Comparison of ENCODE assay signal across 1 cellular context in the genomic region with DNA sequence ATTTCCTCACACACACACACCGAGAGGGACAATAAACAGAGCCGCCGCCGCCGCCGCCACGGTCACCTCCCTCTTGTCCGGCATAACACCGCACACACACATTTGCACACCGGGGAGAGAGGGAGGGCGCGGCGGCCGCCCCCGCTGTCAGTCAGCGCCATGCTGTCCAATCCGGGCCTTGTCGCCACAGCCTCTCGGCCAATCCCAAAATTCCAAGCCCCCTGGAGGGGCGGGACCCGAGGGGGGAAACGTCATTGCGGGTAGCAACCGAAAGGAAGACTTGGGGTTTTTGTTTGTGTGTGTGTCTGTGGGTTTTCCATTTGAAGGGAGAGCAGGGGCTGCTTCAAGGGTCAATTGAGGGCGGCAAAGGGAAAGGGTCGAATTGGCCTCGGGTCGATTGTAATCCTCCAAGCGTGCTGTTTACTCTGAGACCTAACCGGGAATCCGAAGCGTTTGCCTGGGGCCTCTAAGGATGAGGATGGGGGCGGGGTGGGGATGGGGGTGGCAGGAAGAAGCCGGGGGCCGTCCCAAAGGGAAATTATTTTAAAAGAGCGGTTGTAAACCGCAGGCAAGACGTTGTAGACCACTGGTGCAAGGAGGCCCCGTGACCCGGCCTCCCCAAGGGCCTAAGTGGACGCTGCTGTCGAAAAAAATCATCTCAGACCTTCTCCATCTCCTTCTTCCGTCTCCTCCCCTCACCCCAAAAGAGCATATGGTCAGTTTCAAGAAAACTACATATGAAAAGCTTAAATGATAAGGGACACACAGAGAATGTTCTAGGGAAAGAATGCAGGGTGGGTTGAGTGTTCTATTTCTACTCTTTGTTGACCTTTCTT.
TF ChIP-seq lines count a peak whose summit lies in the region.

A gene with protein sequence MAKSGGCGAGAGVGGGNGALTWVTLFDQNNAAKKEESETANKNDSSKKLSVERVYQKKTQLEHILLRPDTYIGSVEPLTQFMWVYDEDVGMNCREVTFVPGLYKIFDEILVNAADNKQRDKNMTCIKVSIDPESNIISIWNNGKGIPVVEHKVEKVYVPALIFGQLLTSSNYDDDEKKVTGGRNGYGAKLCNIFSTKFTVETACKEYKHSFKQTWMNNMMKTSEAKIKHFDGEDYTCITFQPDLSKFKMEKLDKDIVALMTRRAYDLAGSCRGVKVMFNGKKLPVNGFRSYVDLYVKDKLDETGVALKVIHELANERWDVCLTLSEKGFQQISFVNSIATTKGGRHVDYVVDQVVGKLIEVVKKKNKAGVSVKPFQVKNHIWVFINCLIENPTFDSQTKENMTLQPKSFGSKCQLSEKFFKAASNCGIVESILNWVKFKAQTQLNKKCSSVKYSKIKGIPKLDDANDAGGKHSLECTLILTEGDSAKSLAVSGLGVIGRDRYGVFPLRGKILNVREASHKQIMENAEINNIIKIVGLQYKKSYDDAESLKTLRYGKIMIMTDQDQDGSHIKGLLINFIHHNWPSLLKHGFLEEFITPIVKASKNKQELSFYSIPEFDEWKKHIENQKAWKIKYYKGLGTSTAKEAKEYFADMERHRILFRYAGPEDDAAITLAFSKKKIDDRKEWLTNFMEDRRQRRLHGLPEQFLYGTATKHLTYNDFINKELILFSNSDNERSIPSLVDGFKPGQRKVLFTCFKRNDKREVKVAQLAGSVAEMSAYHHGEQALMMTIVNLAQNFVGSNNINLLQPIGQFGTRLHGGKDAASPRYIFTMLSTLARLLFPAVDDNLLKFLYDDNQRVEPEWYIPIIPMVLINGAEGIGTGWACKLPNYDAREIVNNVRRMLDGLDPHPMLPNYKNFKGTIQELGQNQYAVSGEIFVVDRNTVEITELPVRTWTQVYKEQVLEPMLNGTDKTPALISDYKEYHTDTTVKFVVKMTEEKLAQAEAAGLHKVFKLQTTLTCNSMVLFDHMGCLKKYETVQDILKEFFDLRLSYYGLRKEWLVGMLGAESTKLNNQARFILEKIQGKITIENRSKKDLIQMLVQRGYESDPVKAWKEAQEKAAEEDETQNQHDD (N-terminal part only) (minus strand): TSS at position 98 of the 836 bp plus-strand sequence. CDS start 610 bp downstream, outside the sequence.

TF ChIP-seq in HepG2, 621 proteins besides CTCF, POLR2A, EP300 and RAD21 (continued from another document and continues in another):
- TF ChIP-seq, protein P1, sequence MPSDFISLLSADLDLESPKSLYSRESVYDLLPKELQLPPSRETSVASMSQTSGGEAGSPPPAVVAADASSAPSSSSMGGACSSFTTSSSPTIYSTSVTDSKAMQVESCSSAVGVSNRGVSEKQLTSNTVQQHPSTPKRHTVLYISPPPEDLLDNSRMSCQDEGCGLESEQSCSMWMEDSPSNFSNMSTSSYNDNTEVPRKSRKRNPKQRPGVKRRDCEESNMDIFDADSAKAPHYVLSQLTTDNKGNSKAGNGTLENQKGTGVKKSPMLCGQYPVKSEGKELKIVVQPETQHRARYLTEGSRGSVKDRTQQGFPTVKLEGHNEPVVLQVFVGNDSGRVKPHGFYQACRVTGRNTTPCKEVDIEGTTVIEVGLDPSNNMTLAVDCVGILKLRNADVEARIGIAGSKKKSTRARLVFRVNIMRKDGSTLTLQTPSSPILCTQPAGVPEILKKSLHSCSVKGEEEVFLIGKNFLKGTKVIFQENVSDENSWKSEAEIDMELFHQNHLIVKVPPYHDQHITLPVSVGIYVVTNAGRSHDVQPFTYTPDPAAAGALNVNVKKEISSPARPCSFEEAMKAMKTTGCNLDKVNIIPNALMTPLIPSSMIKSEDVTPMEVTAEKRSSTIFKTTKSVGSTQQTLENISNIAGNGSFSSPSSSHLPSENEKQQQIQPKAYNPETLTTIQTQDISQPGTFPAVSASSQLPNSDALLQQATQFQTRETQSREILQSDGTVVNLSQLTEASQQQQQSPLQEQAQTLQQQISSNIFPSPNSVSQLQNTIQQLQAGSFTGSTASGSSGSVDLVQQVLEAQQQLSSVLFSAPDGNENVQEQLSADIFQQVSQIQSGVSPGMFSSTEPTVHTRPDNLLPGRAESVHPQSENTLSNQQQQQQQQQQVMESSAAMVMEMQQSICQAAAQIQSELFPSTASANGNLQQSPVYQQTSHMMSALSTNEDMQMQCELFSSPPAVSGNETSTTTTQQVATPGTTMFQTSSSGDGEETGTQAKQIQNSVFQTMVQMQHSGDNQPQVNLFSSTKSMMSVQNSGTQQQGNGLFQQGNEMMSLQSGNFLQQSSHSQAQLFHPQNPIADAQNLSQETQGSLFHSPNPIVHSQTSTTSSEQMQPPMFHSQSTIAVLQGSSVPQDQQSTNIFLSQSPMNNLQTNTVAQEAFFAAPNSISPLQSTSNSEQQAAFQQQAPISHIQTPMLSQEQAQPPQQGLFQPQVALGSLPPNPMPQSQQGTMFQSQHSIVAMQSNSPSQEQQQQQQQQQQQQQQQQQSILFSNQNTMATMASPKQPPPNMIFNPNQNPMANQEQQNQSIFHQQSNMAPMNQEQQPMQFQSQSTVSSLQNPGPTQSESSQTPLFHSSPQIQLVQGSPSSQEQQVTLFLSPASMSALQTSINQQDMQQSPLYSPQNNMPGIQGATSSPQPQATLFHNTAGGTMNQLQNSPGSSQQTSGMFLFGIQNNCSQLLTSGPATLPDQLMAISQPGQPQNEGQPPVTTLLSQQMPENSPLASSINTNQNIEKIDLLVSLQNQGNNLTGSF (CRISPR knock-in tag; IDR thresholded peaks at IDR 0.05), result no peak
- TF ChIP-seq, protein P2, sequence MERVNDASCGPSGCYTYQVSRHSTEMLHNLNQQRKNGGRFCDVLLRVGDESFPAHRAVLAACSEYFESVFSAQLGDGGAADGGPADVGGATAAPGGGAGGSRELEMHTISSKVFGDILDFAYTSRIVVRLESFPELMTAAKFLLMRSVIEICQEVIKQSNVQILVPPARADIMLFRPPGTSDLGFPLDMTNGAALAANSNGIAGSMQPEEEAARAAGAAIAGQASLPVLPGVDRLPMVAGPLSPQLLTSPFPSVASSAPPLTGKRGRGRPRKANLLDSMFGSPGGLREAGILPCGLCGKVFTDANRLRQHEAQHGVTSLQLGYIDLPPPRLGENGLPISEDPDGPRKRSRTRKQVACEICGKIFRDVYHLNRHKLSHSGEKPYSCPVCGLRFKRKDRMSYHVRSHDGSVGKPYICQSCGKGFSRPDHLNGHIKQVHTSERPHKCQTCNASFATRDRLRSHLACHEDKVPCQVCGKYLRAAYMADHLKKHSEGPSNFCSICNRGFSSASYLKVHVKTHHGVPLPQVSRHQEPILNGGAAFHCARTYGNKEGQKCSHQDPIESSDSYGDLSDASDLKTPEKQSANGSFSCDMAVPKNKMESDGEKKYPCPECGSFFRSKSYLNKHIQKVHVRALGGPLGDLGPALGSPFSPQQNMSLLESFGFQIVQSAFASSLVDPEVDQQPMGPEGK (CRISPR knock-in tag; IDR thresholded peaks at IDR 0.05), result peak; percentile 90
- TF ChIP-seq SP140L (CRISPR knock-in tag; IDR thresholded peaks at IDR 0.05; ENCODE audit: borderline replicate concordance) (0 out of 2 replicates have a peak, but pooled peaks have one; percentile 76), SIN3B (IDR thresholded peaks at IDR 0.05; ENCODE audit: low read length) (no peak), ATRX (CRISPR knock-in tag; IDR thresholded peaks at IDR 0.05; ENCODE audit: borderline replicate concordance) (no peak), ZNF414 (CRISPR knock-in tag; IDR thresholded peaks at IDR 0.05) (no peak), DR1 (CRISPR knock-in tag; IDR thresholded peaks at IDR 0.05) (0 out of 2 replicates have a peak, but pooled peaks have one; percentile 30), ESRRA (CRISPR knock-in tag; IDR thresholded peaks at IDR 0.05; ENCODE audit: low read depth) (no peak), ATF2 (CRISPR knock-in tag; IDR thresholded peaks at IDR 0.05) (no peak), KLF11 (CRISPR knock-in tag; IDR thresholded peaks at IDR 0.05) (no peak), NCOA2 (CRISPR knock-in tag; IDR thresholded peaks at IDR 0.05) (no peak), REPIN1 (CRISPR knock-in tag; IDR thresholded peaks at IDR 0.05; ENCODE audit: borderline replicate concordance, low read depth) (0 out of 2 replicates have a peak, but pooled peaks have one; percentile 59), CREB1 (IDR thresholded peaks at IDR 0.05) (peak; percentile 95), CREB1 (CRISPR knock-in tag; IDR thresholded peaks at IDR 0.05) (peak; percentile 99), ATAD3A (CRISPR knock-in tag; IDR thresholded peaks at IDR 0.05) (no peak), CBX2 (IDR thresholded peaks at IDR 0.05; ENCODE audit: low read depth, low read length) (no peak), CBX2 (CRISPR knock-in tag; IDR thresholded peaks at IDR 0.05; ENCODE audit: low read depth) (no peak)
- TF ChIP-seq, protein P3, sequence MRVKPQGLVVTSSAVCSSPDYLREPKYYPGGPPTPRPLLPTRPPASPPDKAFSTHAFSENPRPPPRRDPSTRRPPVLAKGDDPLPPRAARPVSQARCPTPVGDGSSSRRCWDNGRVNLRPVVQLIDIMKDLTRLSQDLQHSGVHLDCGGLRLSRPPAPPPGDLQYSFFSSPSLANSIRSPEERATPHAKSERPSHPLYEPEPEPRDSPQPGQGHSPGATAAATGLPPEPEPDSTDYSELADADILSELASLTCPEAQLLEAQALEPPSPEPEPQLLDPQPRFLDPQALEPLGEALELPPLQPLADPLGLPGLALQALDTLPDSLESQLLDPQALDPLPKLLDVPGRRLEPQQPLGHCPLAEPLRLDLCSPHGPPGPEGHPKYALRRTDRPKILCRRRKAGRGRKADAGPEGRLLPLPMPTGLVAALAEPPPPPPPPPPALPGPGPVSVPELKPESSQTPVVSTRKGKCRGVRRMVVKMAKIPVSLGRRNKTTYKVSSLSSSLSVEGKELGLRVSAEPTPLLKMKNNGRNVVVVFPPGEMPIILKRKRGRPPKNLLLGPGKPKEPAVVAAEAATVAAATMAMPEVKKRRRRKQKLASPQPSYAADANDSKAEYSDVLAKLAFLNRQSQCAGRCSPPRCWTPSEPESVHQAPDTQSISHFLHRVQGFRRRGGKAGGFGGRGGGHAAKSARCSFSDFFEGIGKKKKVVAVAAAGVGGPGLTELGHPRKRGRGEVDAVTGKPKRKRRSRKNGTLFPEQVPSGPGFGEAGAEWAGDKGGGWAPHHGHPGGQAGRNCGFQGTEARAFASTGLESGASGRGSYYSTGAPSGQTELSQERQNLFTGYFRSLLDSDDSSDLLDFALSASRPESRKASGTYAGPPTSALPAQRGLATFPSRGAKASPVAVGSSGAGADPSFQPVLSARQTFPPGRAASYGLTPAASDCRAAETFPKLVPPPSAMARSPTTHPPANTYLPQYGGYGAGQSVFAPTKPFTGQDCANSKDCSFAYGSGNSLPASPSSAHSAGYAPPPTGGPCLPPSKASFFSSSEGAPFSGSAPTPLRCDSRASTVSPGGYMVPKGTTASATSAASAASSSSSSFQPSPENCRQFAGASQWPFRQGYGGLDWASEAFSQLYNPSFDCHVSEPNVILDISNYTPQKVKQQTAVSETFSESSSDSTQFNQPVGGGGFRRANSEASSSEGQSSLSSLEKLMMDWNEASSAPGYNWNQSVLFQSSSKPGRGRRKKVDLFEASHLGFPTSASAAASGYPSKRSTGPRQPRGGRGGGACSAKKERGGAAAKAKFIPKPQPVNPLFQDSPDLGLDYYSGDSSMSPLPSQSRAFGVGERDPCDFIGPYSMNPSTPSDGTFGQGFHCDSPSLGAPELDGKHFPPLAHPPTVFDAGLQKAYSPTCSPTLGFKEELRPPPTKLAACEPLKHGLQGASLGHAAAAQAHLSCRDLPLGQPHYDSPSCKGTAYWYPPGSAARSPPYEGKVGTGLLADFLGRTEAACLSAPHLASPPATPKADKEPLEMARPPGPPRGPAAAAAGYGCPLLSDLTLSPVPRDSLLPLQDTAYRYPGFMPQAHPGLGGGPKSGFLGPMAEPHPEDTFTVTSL (CRISPR knock-in tag; IDR thresholded peaks at IDR 0.05; ENCODE audit: borderline replicate concordance), result no peak
- TF ChIP-seq, protein P4, sequence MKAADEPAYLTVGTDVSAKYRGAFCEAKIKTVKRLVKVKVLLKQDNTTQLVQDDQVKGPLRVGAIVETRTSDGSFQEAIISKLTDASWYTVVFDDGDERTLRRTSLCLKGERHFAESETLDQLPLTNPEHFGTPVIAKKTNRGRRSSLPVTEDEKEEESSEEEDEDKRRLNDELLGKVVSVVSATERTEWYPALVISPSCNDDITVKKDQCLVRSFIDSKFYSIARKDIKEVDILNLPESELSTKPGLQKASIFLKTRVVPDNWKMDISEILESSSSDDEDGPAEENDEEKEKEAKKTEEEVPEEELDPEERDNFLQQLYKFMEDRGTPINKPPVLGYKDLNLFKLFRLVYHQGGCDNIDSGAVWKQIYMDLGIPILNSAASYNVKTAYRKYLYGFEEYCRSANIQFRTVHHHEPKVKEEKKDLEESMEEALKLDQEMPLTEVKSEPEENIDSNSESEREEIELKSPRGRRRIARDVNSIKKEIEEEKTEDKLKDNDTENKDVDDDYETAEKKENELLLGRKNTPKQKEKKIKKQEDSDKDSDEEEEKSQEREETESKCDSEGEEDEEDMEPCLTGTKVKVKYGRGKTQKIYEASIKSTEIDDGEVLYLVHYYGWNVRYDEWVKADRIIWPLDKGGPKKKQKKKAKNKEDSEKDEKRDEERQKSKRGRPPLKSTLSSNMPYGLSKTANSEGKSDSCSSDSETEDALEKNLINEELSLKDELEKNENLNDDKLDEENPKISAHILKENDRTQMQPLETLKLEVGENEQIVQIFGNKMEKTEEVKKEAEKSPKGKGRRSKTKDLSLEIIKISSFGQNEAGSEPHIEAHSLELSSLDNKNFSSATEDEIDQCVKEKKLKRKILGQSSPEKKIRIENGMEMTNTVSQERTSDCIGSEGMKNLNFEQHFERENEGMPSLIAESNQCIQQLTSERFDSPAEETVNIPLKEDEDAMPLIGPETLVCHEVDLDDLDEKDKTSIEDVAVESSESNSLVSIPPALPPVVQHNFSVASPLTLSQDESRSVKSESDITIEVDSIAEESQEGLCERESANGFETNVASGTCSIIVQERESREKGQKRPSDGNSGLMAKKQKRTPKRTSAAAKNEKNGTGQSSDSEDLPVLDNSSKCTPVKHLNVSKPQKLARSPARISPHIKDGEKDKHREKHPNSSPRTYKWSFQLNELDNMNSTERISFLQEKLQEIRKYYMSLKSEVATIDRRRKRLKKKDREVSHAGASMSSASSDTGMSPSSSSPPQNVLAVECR (CRISPR knock-in tag; IDR thresholded peaks at IDR 0.05; ENCODE audit: borderline replicate concordance), result peak; percentile 66; the same call in 1 of the 2 replicates
- TF ChIP-seq, protein P5, sequence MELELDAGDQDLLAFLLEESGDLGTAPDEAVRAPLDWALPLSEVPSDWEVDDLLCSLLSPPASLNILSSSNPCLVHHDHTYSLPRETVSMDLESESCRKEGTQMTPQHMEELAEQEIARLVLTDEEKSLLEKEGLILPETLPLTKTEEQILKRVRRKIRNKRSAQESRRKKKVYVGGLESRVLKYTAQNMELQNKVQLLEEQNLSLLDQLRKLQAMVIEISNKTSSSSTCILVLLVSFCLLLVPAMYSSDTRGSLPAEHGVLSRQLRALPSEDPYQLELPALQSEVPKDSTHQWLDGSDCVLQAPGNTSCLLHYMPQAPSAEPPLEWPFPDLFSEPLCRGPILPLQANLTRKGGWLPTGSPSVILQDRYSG (CRISPR knock-in tag; IDR thresholded peaks at IDR 0.05), result no peak
